9 cellular contexts compared by ENCODE assay signal in genomic region chr12:31321565-31322228, GRCh38. TPM values are rescaled to one million over a fixed set of nuclear protein-coding genes. Genes with fewer than 3 reads are reported as not detected.
DNase-seq lines count a peak whose midpoint lies in the region; ATAC-seq and TF ChIP-seq lines count a peak whose summit lies in the region.
"Had no signal": no experiment of that assay in that cellular context is flagged by ENCODE, and none has a peak within 500 bp of the region (broad histone marks: within the 10 kb centered on the region; RNA-seq: fewer than 3 reads in every experiment).

No MANE protein-coding gene starts in this region.

- peak; percentile 23 for ATAC-seq in activated CD4-positive, alpha-beta T cell treated with anti-CD3 and anti-CD28 coated beads for 36 hours
- no peak for ATAC-seq in PC-3

- no peak overlapping the region for H2AFZ ChIP-seq in PC-3 (ENCODE audit: low read length)
- H2AFZ ChIP-seq in neural progenitor cell (replicated peaks), result no peak overlapping the region

- peaks cover 71% of the 10 kb centered on the region for H4K20me1 ChIP-seq in PC-3 (ENCODE audit: low read length)
- H4K20me1 ChIP-seq in neural progenitor cell (ENCODE audit: low read depth), result peaks cover 85% of the 10 kb centered on the region

- POLR2A ChIA-PET in activated CD4-positive, alpha-beta T cell treated with anti-CD3 and anti-CD28 coated beads for 36 hours (lab: Charles Lee), result interaction anchor here (1.1 kb wide), 1 partner anchor 14 kb away, joined by 3 read pairs; no protein-coding TSS in a partner anchor
- POLR2A ChIA-PET in PC-3 (lab: Charles Lee; ENCODE audit: unreplicated experiment), result no interaction called here

- peak overlapping the region; percentile 95 for H3K27ac Mint-ChIP-seq in activated CD4-positive, alpha-beta T cell treated with anti-CD3 and anti-CD28 coated beads for 36 hours
- H3K27ac Mint-ChIP-seq in neural progenitor cell, result no peak overlapping the region

- H3K4me2 ChIP-seq in PC-3 (ENCODE audit: low read length) (peak overlapping the region; percentile 89), neural progenitor cell (peak overlapping the region; percentile 90)

- H3K4me3 ChIP-seq in PC-3 (ENCODE audit: low read length) (peak overlapping the region; percentile 100), choroid plexus epithelial cell (ENCODE audit: low read depth, low read length) (no peak overlapping the region), neural progenitor cell (peak overlapping the region; percentile 85)

- DNase-seq in activated CD4-positive, alpha-beta T cell treated with anti-CD3 and anti-CD28 coated beads for 36 hours, result no peak
- DNase-seq in activated CD4-positive, alpha-beta T cell treated with anti-CD3 and anti-CD28 coated beads, Interleukin-2, amount 50 U/mL, for 1 hour, result no peak
- DNase-seq in PC-3 (peak; percentile 12), choroid plexus epithelial cell (ENCODE audit: low read depth) (peak; percentile 67), neural progenitor cell (ENCODE audit: low spot score) (no peak), NCI-H345 treated with DMSO at 0.1 percent for 48 hours (lab: John Stamatoyannopoulos, UW; ENCODE audit: unreplicated experiment) (no peak), NCI-H1694 treated with DMSO at 0.1 percent for 48 hours (lab: John Stamatoyannopoulos, UW) (no peak)
- no peak for DNase-seq in stimulated activated naive CD4-positive, alpha-beta T cell treated with Interleukin-2 at 50 U/mL for 16 hours (lab: John Stamatoyannopoulos, UW)
- DNase-seq: head of caudate nucleus had no signal

- no peaks in the 10 kb centered on the region for H3K9me3 Mint-ChIP-seq in activated CD4-positive, alpha-beta T cell treated with anti-CD3 and anti-CD28 coated beads for 36 hours (ENCODE audit: low read depth)
- peaks cover 2% of the 10 kb centered on the region for H3K9me3 Mint-ChIP-seq in neural progenitor cell

- H3K4me1 Mint-ChIP-seq in activated CD4-positive, alpha-beta T cell treated with anti-CD3 and anti-CD28 coated beads for 36 hours, result peaks cover 60% of the 10 kb centered on the region
- H3K4me1 Mint-ChIP-seq in neural progenitor cell, result peaks cover 47% of the 10 kb centered on the region

- peaks cover 93% of the 10 kb centered on the region for H3K79me2 ChIP-seq in PC-3 (ENCODE audit: low read length)
- H3K79me2 ChIP-seq in neural progenitor cell (ENCODE audit: low read depth), result peaks cover 96% of the 10 kb centered on the region

- H3K27ac ChIP-seq in PC-3 (ENCODE audit: low read length) (no peak overlapping the region), neural progenitor cell (no peak overlapping the region)

- no peak overlapping the region for H3K9ac ChIP-seq in PC-3 (ENCODE audit: low read length)
- no peak overlapping the region for H3K9ac ChIP-seq in neural progenitor cell

- H3K27me3 Mint-ChIP-seq in activated CD4-positive, alpha-beta T cell treated with anti-CD3 and anti-CD28 coated beads for 36 hours, result no peaks in the 10 kb centered on the region
- H3K27me3 Mint-ChIP-seq in neural progenitor cell (ENCODE audit: insufficient read depth, low read depth), result peaks cover 8% of the 10 kb centered on the region

- no TSS peak for BruUV-seq in PC-3 (replicated peaks; lab: Mats Ljungman, UMichigan)

- H3K36me3 ChIP-seq in PC-3 (ENCODE audit: low read depth, low read length) (no peaks in the 10 kb centered on the region), neural progenitor cell (no peaks in the 10 kb centered on the region)

- intact Hi-C loops in activated CD4-positive, alpha-beta T cell treated with anti-CD3 and anti-CD28 coated beads for 36 hours (cut with DNase I, micrococcal nuclease), result loop anchor here (5.0 to 10.0 kb wide), 8 partner anchors 469 to 1937 kb away; partner anchors contain the start of genes CAPRIN2 (in 1 of the 2), DNM1L (in 1 of the 2), ERGIC2 (in 1 of the 2) and IPO8 (in 1 of the 2)
- intact Hi-C loops in PC-3 (cut with micrococcal nuclease), result no loop called here

- H3K27me3 ChIP-seq in PC-3 (ENCODE audit: low read length) (no peaks in the 10 kb centered on the region), neural progenitor cell (no peaks in the 10 kb centered on the region)

- H3K9me3 ChIP-seq in PC-3 (ENCODE audit: low read length) (no peaks in the 10 kb centered on the region), neural progenitor cell (ENCODE audit: low read depth) (no peaks in the 10 kb centered on the region)

- CTCF ChIA-PET in activated CD4-positive, alpha-beta T cell treated with anti-CD3 and anti-CD28 coated beads for 36 hours (lab: Charles Lee), result interaction anchor here (0.6 to 1.1 kb wide), 2 partner anchors 12 to 407 kb away, joined by 3 read pairs; partner anchors contain the start of gene AMN1
- CTCF ChIA-PET in PC-3 (lab: Charles Lee), result no interaction called here

- H3K36me3 Mint-ChIP-seq in activated CD4-positive, alpha-beta T cell treated with anti-CD3 and anti-CD28 coated beads for 36 hours (ENCODE audit: low read depth), result peaks cover 39% of the 10 kb centered on the region
- peaks cover 17% of the 10 kb centered on the region for H3K36me3 Mint-ChIP-seq in neural progenitor cell

- TF ChIP-seq CTCF in PC-3 (conservative IDR thresholded peaks at IDR 0.05; ENCODE audit: low read depth, low read length) (no peak), choroid plexus epithelial cell (conservative IDR thresholded peaks at IDR 0.05; ENCODE audit: low read depth, low read length) (no peak), neural progenitor cell (IDR thresholded peaks at IDR 0.05) (no peak)

- H3K4me1 ChIP-seq in PC-3 (ENCODE audit: insufficient read depth, low read length) (peaks cover 44% of the 10 kb centered on the region), neural progenitor cell (peaks cover 66% of the 10 kb centered on the region)

- no peaks in the 10 kb centered on the region for H3K9me2 ChIP-seq in PC-3 (replicated peaks; ENCODE audit: low read length)

- H3F3A ChIP-seq in PC-3 (ENCODE audit: low read length, unreplicated experiment) (no peaks in the 10 kb centered on the region), neural progenitor cell (ENCODE audit: low read depth) (peaks cover 30% of the 10 kb centered on the region)

- H3K4me3 Mint-ChIP-seq in activated CD4-positive, alpha-beta T cell treated with anti-CD3 and anti-CD28 coated beads for 36 hours, result peak overlapping the region; percentile 100
- peak overlapping the region; percentile 65 for H3K4me3 Mint-ChIP-seq in neural progenitor cell

RNA-seq across cellular contexts. Expression of gene SINHCAF, which starts 4.3 kb away (rescaled TPM):
- 100 to 1,000 TPM; 187 to 211 TPM for total RNA-seq in activated CD4-positive, alpha-beta T cell treated with anti-CD3 and anti-CD28 coated beads for 36 hours
- total RNA-seq in PC-3 (2014; rRNA removed), result 32.0 and 32.3 TPM in 2 replicates
- total RNA-seq in neural progenitor cell (ENCODE audit: low replicate concordance), result 432 and 1,260 TPM in 2 replicates

Comparison
In these comparisons a context has a peak if more than half of its experiments do, and no peak if none do; other contexts are left out.
1. DNase-seq: peak in PC-3 (single experiment) and choroid plexus epithelial cell (single experiment); none in activated CD4-positive, alpha-beta T cell treated with anti-CD3 and anti-CD28 coated beads for 36 hours (single experiment), activated CD4-positive, alpha-beta T cell treated with anti-CD3 and anti-CD28 coated beads, Interleukin-2, amount 50 U/mL, for 1 hour (single experiment), neural progenitor cell (single experiment), NCI-H345 treated with DMSO at 0.1 percent for 48 hours (single experiment), NCI-H1694 treated with DMSO at 0.1 percent for 48 hours (single experiment) and stimulated activated naive CD4-positive, alpha-beta T cell treated with Interleukin-2 at 50 U/mL for 16 hours (single experiment).